24 cellular contexts compared by ENCODE assay signal in genomic region chr13:44407891-44408290, GRCh38. TPM values are rescaled to one million over a fixed set of nuclear protein-coding genes. Genes with fewer than 3 reads are reported as not detected.
DNase-seq lines count a peak whose midpoint lies in the region; ATAC-seq and TF ChIP-seq lines count a peak whose summit lies in the region.
"Had no signal": no experiment of that assay in that cellular context is flagged by ENCODE, and none has a peak within 500 bp of the region (broad histone marks: within the 10 kb centered on the region; RNA-seq: fewer than 3 reads in every experiment).

No MANE protein-coding gene starts in this region.

- H3K4me1 ChIP-seq in GM23338 (ENCODE audit: insufficient read depth): peaks cover 55% of the 10 kb centered on the region
- H3K4me1 ChIP-seq in mammary epithelial cell (ENCODE audit: insufficient read depth, low read length): peaks cover 10% of the 10 kb centered on the region
- H3K4me1 ChIP-seq in neuronal stem cell (ENCODE audit: control insufficient read depth in 2 of 2, insufficient read depth in 1 of 2, low read depth in 1 of 2, low read length in 2 of 2): peaks cover 26 to 28% of the 10 kb centered on the region in 2 donors
- peaks cover 18% of the 10 kb centered on the region for H3K4me1 ChIP-seq in HAP-1

- dilution Hi-C loops in mammary epithelial cell (cut with HindIII; ENCODE audit: low sequenced_read_pairs): no loop called here

- no peak for DNase-seq in GM23338 (ENCODE audit: low spot score)
- peak; percentile 29 for DNase-seq in NCI-H226
- DNase-seq in mammary epithelial cell: peak; percentile 52
- no peak for DNase-seq in neuronal stem cell (ENCODE audit: low spot score)
- no peak for DNase-seq in HAP-1 (ENCODE audit: low spot score in 2 of 2)
- no peak for DNase-seq in GM10266 (ENCODE audit: extremely low spot score)
- DNase-seq in stimulated activated CD4-positive, alpha-beta T cell treated with anti-CD3 and anti-CD28 coated beads, Interleukin-4, amount 100 ng/mL, for 1 hour: no peak
- DNase-seq: Calu3; CD8-positive, alpha-beta memory T cell; DMS153; Karpas-422; MG63; NCI-H1048; NCI-H1417 treated with DMSO at 0.1 percent for 48 hours; NCI-H187 treated with DMSO at 0.1 percent for 48 hours; NCI-H2107; NCI-H345; NCI-H524 treated with DMSO at 0.1 percent for 48 hours; OCI-M1; SHP77 treated with DMSO at 0.1 percent for 48 hours; SW 1271 had no signal

- H2BK12ac ChIP-seq in neuronal stem cell (ENCODE audit: low read length): no peak overlapping the region

- H2BK120ac ChIP-seq in neuronal stem cell (ENCODE audit: low read depth, low read length): no peak overlapping the region

- no TSS peak for BruUV-seq in mammary epithelial cell (replicated peaks; lab: Mats Ljungman, UMichigan)

- peaks cover 13% of the 10 kb centered on the region for H3K27me3 Mint-ChIP-seq in GM23338 (ENCODE audit: insufficient read depth, low read depth, poor library complexity)

- H4K8ac ChIP-seq in neuronal stem cell (ENCODE audit: low read depth, low read length): no peak overlapping the region

- H2AFZ ChIP-seq in GM23338 (no peak overlapping the region), mammary epithelial cell (ENCODE audit: low read depth, low read length) (no peak overlapping the region), neuronal stem cell (ENCODE audit: low read length) (no peak overlapping the region)

- ATAC-seq in GM23338: no peak

- H4K91ac ChIP-seq in neuronal stem cell (ENCODE audit: low read depth, low read length, poor library complexity): no peak overlapping the region

- H3K9me3 ChIP-seq in mammary epithelial cell (replicated peaks; ENCODE audit: insufficient read depth, low read length): no peaks in the 10 kb centered on the region
- H3K9me3 ChIP-seq in neuronal stem cell (replicated peaks in 1 of 2; ENCODE audit: control insufficient read depth in 2 of 2, insufficient read depth in 1 of 2, low read depth in 1 of 2, low read length in 2 of 2): no peaks in the 10 kb centered on the region
- no peaks in the 10 kb centered on the region for H3K9me3 ChIP-seq in HAP-1
- H3K9me3 ChIP-seq: MG63 had no signal

- H3K4me2 ChIP-seq in GM23338 (peak overlapping the region; percentile 15; the same call in 1 of the 2 replicates), mammary epithelial cell (ENCODE audit: insufficient read depth, low read depth, low read length) (no peak overlapping the region), neuronal stem cell (ENCODE audit: insufficient read depth, low read length, poor library complexity, severe bottlenecking) (no peak overlapping the region)

- H3K27ac ChIP-seq in GM23338 (ENCODE audit: low read depth): no peak overlapping the region
- no peak overlapping the region for H3K27ac ChIP-seq in mammary epithelial cell (ENCODE audit: insufficient read depth, low read depth, low read length)
- no peak overlapping the region for H3K27ac ChIP-seq in neuronal stem cell (replicated peaks; ENCODE audit: low read length)
- H3K27ac ChIP-seq: C4-2B, SK-N-MC had no signal

- H3K9me3 Mint-ChIP-seq in GM23338: peaks cover under 1% of the 10 kb centered on the region
- H3K9me3 Mint-ChIP-seq: CD8-positive, alpha-beta memory T cell had no signal

- H3K79me1 ChIP-seq in neuronal stem cell (ENCODE audit: low read depth, low read length): no peaks in the 10 kb centered on the region

- no peak overlapping the region for H3K23ac ChIP-seq in neuronal stem cell (ENCODE audit: low read depth, low read length, poor library complexity)

- no peak overlapping the region for H2BK5ac ChIP-seq in neuronal stem cell (ENCODE audit: low read length)

- H3K4ac ChIP-seq in neuronal stem cell (ENCODE audit: low read length): no peak overlapping the region

- WGBS in mammary epithelial cell (ENCODE audit: low coverage, missing lambda C conversion rate): 98% methylated on average over 7 of the region's 7 CpGs
- no CpG with 5 or more reads among the region's 7 CpGs for WGBS in neuronal stem cell (ENCODE audit: extremely low coverage in 2 of 2, insufficient read length in 2 of 2, insufficient replicate concordance in 1 of 2), 2 donors

- H3K4me1 Mint-ChIP-seq in GM23338: peaks cover 57% of the 10 kb centered on the region
- H3K4me1 Mint-ChIP-seq: CD8-positive, alpha-beta memory T cell had no signal

- H3K27me3 ChIP-seq in GM23338 (ENCODE audit: insufficient read depth) (no peaks in the 10 kb centered on the region), mammary epithelial cell (ENCODE audit: insufficient read depth, low read length) (no peaks in the 10 kb centered on the region), neuronal stem cell (ENCODE audit: control insufficient read depth in 3 of 3, insufficient read depth in 3 of 3, low read depth in 1 of 3, low read length in 3 of 3) (no peaks in the 10 kb centered on the region), HAP-1 (ENCODE audit: low read depth) (no peaks in the 10 kb centered on the region)
- H3K27me3 ChIP-seq: MG63 had no signal

- in situ Hi-C loops in mammary epithelial cell (cut with MboI; ENCODE audit: low sequenced_read_pairs in 2 of 2): no loop called here
- in situ Hi-C loops in HAP-1 (cut with MboI; ENCODE audit: low sequenced_read_pairs): no loop called here

- H3K4me3 Mint-ChIP-seq in GM23338: no peak overlapping the region
- H3K4me3 Mint-ChIP-seq: CD8-positive, alpha-beta memory T cell had no signal

- TF ChIP-seq CTCF in GM23338 (conservative IDR thresholded peaks at IDR 0.05; ENCODE audit: low read depth in 2 of 2): no peak
- TF ChIP-seq CTCF in mammary epithelial cell (conservative IDR thresholded peaks at IDR 0.05 in 1 of 2, IDR thresholded peaks at IDR 0.05 in 1 of 2; ENCODE audit: extremely low read depth in 1 of 2, insufficient read depth in 1 of 2, low read depth in 1 of 2, low read length in 2 of 2): no peak
- no peak for TF ChIP-seq CTCF in GM10266 (IDR thresholded peaks at IDR 0.05; ENCODE audit: control insufficient read depth, insufficient read depth, low read depth, missing control alignments)

- H3K79me2 ChIP-seq in GM23338 (replicated peaks; ENCODE audit: insufficient read depth) (no peaks in the 10 kb centered on the region), mammary epithelial cell (ENCODE audit: insufficient read depth, low read length) (no peaks in the 10 kb centered on the region)

- H3K4me3 ChIP-seq in GM23338: no peak overlapping the region
- H3K4me3 ChIP-seq in mammary epithelial cell (replicated peaks in 1 of 3; ENCODE audit: insufficient read depth in 1 of 3, low read depth in 2 of 3, low read length in 3 of 3): no peak overlapping the region
- H3K4me3 ChIP-seq in neuronal stem cell (ENCODE audit: low read length in 2 of 2): no peak overlapping the region
- H3K4me3 ChIP-seq in HAP-1: no peak overlapping the region
- H3K4me3 ChIP-seq: MG63, SK-N-MC had no signal

- peak overlapping the region; percentile 22 for H2AK5ac ChIP-seq in neuronal stem cell (ENCODE audit: low read depth, low read length)

- intact Hi-C loops in mammary epithelial cell (cut with micrococcal nuclease): no loop called here

- H3K36me3 Mint-ChIP-seq in GM23338 (ENCODE audit: low read depth): 0 out of 3 replicates have a peak, but pooled peaks cover 3% of the 10 kb centered on the region
- H3K36me3 Mint-ChIP-seq: CD8-positive, alpha-beta memory T cell had no signal

- no peaks in the 10 kb centered on the region for H4K20me1 ChIP-seq in GM23338 (replicated peaks; ENCODE audit: insufficient read depth)
- no peaks in the 10 kb centered on the region for H4K20me1 ChIP-seq in mammary epithelial cell (ENCODE audit: insufficient read depth, low read length)

- no peak overlapping the region for H3K27ac Mint-ChIP-seq in GM23338
- H3K27ac Mint-ChIP-seq: CD8-positive, alpha-beta memory T cell had no signal

- H3K9me2 ChIP-seq in GM23338 (ENCODE audit: insufficient read depth): no peaks in the 10 kb centered on the region

- H3K9ac ChIP-seq in mammary epithelial cell (ENCODE audit: insufficient read depth, low read length) (no peak overlapping the region), neuronal stem cell (ENCODE audit: low read depth, low read length, poor library complexity) (no peak overlapping the region)

- CTCF ChIA-PET in mammary epithelial cell (lab: Charles Lee; ENCODE audit: low non-redundant PET): no interaction called here

- H3K14ac ChIP-seq in neuronal stem cell (ENCODE audit: low read length): no peak overlapping the region

- H2BK15ac ChIP-seq in neuronal stem cell (ENCODE audit: low read length): no peak overlapping the region

- 0 out of 2 replicates have a peak, but pooled peaks cover 2% of the 10 kb centered on the region for H3F3A ChIP-seq in GM23338 (replicated peaks; ENCODE audit: low read depth)

- H3K36me3 ChIP-seq in GM23338 (ENCODE audit: insufficient read depth): no peaks in the 10 kb centered on the region
- H3K36me3 ChIP-seq in mammary epithelial cell (ENCODE audit: insufficient read depth, low read length): no peaks in the 10 kb centered on the region
- H3K36me3 ChIP-seq in neuronal stem cell (replicated peaks in 1 of 2; ENCODE audit: control insufficient read depth in 2 of 2, insufficient read depth in 2 of 2, low read length in 2 of 2): no peaks in the 10 kb centered on the region
- H3K36me3 ChIP-seq in HAP-1 (replicated peaks): no peaks in the 10 kb centered on the region
- H3K36me3 ChIP-seq: MG63 had no signal

- H3K18ac ChIP-seq in neuronal stem cell (ENCODE audit: low read length): peak overlapping the region; percentile 50

TF ChIP-seq in GM23338, 12 proteins besides CTCF, POLR2A, EP300 and RAD21 (continues in another document):
- TF ChIP-seq ZNF331 (CRISPR knock-in tag; IDR thresholded peaks at IDR 0.05; ENCODE audit: low read depth) (no peak), EZH2phosphoT487 (IDR thresholded peaks at IDR 0.05; ENCODE audit: unreplicated experiment) (no peak), POLR2AphosphoS5 (IDR thresholded peaks at IDR 0.05; ENCODE audit: low read depth) (no peak), STAT1 (IDR thresholded peaks at IDR 0.05; ENCODE audit: unreplicated experiment) (no peak), JUNB (IDR thresholded peaks at IDR 0.05; ENCODE audit: unreplicated experiment) (no peak)

RNA-seq across cellular contexts. Expression of gene SERP2, which starts 34.3 kb away (rescaled TPM):
- 0.59 and 3.4 TPM in 2 replicates for total RNA-seq in GM23338 (2014; rRNA removed; shearing (Covaris generic))
- 2.9 and 3.4 TPM in 2 replicates for polyA plus RNA-seq in GM23338 (2016; fragmentation: Nextera tagmentation; extraction: Ambion mirVana)
- total RNA-seq in mammary epithelial cell: 1 to 10 TPM in 1 of 2 donors, under 1 TPM in 1; 0.94 to 3.0 TPM
- 0.87 TPM for polyA plus RNA-seq in mammary epithelial cell
- polyA minus RNA-seq in mammary epithelial cell: 6.7 TPM
- polyA plus RNA-seq in neuronal stem cell (2013, experiment 1 of 2): 5.6 TPM
- polyA plus RNA-seq in neuronal stem cell (2013, experiment 2 of 2): 5.1 TPM
- total RNA-seq: Calu3, H4 had no signal

Comparison
In these comparisons a context has a peak if more than half of its experiments do, and no peak if none do; other contexts are left out.
1. DNase-seq: peak in NCI-H226 (single experiment) and mammary epithelial cell (single experiment); none in GM23338 (single experiment), neuronal stem cell (single experiment), HAP-1 (0 of 2), GM10266 (single experiment) and stimulated activated CD4-positive, alpha-beta T cell treated with anti-CD3 and anti-CD28 coated beads, Interleukin-4, amount 100 ng/mL, for 1 hour (single experiment).